ENCODE assay signal across 8 cellular contexts in genomic region chr10:80204193-80204714, GRCh38.
DNase-seq lines count a peak whose midpoint lies in the region; ATAC-seq and TF ChIP-seq lines count a peak whose summit lies in the region.

No MANE protein-coding gene starts in this region.

- no peak for TF ChIP-seq CTCF in GM12875 (IDR thresholded peaks at IDR 0.05; ENCODE audit: borderline replicate concordance, insufficient read depth, low read depth, low read length)

- H3K27ac Mint-ChIP-seq in effector memory CD8-positive, alpha-beta T cell = peak overlapping the region; percentile 53 to 76

- H3K4me3 ChIP-seq in GM12875 (ENCODE audit: low read depth, low read length) (peak overlapping the region; percentile 76), mucosa of stomach (ENCODE audit: low read length) (peak overlapping the region; percentile 78)

- peak overlapping the region; percentile 98 for H3K9ac ChIP-seq in mucosa of stomach (ENCODE audit: low read length)

- peak overlapping the region; percentile 63 to 78 for H3K4me3 Mint-ChIP-seq in effector memory CD8-positive, alpha-beta T cell

- H3K9me3 ChIP-seq in mucosa of stomach (ENCODE audit: control insufficient read depth, low read length) = no peaks in the 10 kb centered on the region

- peaks cover 49 to 55% of the 10 kb centered on the region in 2 donors for H3K4me1 Mint-ChIP-seq in effector memory CD8-positive, alpha-beta T cell (ENCODE audit: low read depth in 2 of 2)

- no peaks in the 10 kb centered on the region for H3K27me3 ChIP-seq in mucosa of stomach (ENCODE audit: control insufficient read depth, insufficient read depth, low read length)

- peaks cover 72% of the 10 kb centered on the region for H3K4me1 ChIP-seq in mucosa of stomach (ENCODE audit: control insufficient read depth, insufficient read depth, low read length)

- no peak for ATAC-seq in effector memory CD8-positive, alpha-beta T cell (replicated peaks)
- no peak for ATAC-seq in HG03442 (IDR thresholded peaks at IDR 0.05; ENCODE audit: unreplicated experiment)
- ATAC-seq in HG03460 (IDR thresholded peaks at IDR 0.05; ENCODE audit: unreplicated experiment) = no peak
- no peak for ATAC-seq in GM19035 (IDR thresholded peaks at IDR 0.05; ENCODE audit: unreplicated experiment)

- no peaks in the 10 kb centered on the region for H3K27me3 Mint-ChIP-seq in effector memory CD8-positive, alpha-beta T cell

- peak; percentile 40 for DNase-seq in RKO (ENCODE audit: low spot score)
- no peak for DNase-seq in effector memory CD8-positive, alpha-beta T cell
- DNase-seq in central memory CD4-positive, alpha-beta T cell = no peak

- peaks cover 12% of the 10 kb centered on the region for H3K36me3 Mint-ChIP-seq in effector memory CD8-positive, alpha-beta T cell (ENCODE audit: insufficient read depth)

- no peaks in the 10 kb centered on the region for H3K9me3 Mint-ChIP-seq in effector memory CD8-positive, alpha-beta T cell

- H3K36me3 ChIP-seq in mucosa of stomach (ENCODE audit: control insufficient read depth, insufficient read depth, low read length) = no peaks in the 10 kb centered on the region
